Comparison of ENCODE assay signal across 20 cellular contexts in the genomic region with DNA sequence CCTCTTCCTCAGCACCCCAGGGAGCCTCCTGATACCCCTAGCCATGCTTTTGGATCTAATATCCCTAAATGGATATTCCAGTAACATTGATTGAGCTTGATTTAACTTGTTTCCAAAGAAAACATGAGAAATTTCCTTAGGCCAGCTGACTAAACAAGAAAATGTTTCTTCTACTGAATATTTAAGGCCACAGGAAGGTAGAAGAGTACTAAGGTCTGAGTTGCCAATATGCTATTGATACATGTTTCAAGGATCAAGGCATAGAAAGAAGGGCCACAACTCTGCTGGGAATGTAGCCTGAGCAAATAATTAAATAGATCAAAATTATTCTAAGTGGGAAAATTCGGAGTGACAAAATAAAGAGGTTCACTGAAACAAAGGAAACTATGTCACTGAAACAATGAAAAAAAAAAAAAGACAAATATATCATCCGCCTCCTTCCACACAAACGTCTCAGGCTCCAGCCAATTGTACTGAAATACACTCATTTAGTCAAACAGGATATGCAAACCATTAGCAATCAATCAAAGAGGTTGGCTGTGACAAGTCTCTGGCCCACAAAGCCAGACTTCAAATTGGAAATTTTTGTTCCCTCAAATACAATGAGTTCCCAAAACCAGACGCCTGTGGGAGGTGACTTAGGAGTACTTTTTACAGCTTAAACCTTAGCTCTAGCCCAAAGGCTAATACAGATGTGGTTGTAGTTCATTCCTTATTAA.
DNase-seq lines count a peak whose midpoint lies in the region; FAIRE-seq and TF ChIP-seq lines count a peak whose summit lies in the region.
"Had no signal": no experiment of that assay in that cellular context is flagged by ENCODE, and none has a peak within 500 bp of the region (broad histone marks: within the 10 kb centered on the region; RNA-seq: fewer than 3 reads in every experiment).

No MANE protein-coding gene starts in this region.

- H3K36me3 Mint-ChIP-seq in osteocyte (ENCODE audit: unreplicated experiment), result no peaks in the 10 kb centered on the region
- no peaks in the 10 kb centered on the region for H3K36me3 Mint-ChIP-seq in Caco-2 (ENCODE audit: insufficient read depth, unreplicated experiment)
- H3K36me3 Mint-ChIP-seq: IgD-negative memory B cell had no signal

- no peak overlapping the region for H3K4me2 ChIP-seq in endothelial cell of umbilical vein (ENCODE audit: insufficient read depth, low read length)
- H3K4me2 ChIP-seq: PC-9 had no signal

- TF ChIP-seq CTCF in ascending aorta (IDR thresholded peaks at IDR 0.05) (no peak), endothelial cell of umbilical vein (IDR thresholded peaks at IDR 0.05; ENCODE audit: extremely low read depth in 1 of 2, insufficient read depth in 1 of 2, low read depth in 1 of 2, low read length in 2 of 2) (no peak), osteocyte (IDR thresholded peaks at IDR 0.05) (no peak), Caco-2 (IDR thresholded peaks at IDR 0.05; ENCODE audit: insufficient read depth in 1 of 2, low read depth in 1 of 2, low read length in 1 of 2, severe bottlenecking in 1 of 2, unreplicated experiment in 1 of 2) (no peak)

- peak; percentile 2 for DNase-seq in Daoy (ENCODE audit: low read depth)
- DNase-seq in ascending aorta (ENCODE audit: low spot score in 2 of 2), result no peak
- DNase-seq in endothelial cell of umbilical vein (ENCODE audit: low read depth, low spot score), result peak; percentile 72
- no peak for DNase-seq in osteocyte (ENCODE audit: extremely low spot score, unreplicated experiment)
- DNase-seq in Caco-2, result no peak
- no peak for DNase-seq in HT-29 (ENCODE audit: low spot score)
- DNase-seq in NCI-H2029 (lab: John Stamatoyannopoulos, UW), result no peak
- DNase-seq in NK-92 (lab: John Stamatoyannopoulos, UW; ENCODE audit: unreplicated experiment), result no peak
- DNase-seq: COR-L47, H9, Kasumi-1, NCI-H1105 treated with DMSO at 0.1 percent for 48 hours, NCI-H187, NCI-H69, PC-9 had no signal

- no peaks in the 10 kb centered on the region for H4K20me1 ChIP-seq in endothelial cell of umbilical vein (replicated peaks; ENCODE audit: control insufficient read depth, extremely low read depth, insufficient read depth, low read length)

- FAIRE-seq in endothelial cell of umbilical vein (lab: Jason Lieb, UNC), result no peak
- FAIRE-seq: A204.1, GM19239, HTR-8/SVneo had no signal

- no peaks in the 10 kb centered on the region for H3K9me1 ChIP-seq in endothelial cell of umbilical vein (replicated peaks; ENCODE audit: control insufficient read depth, extremely low read depth, insufficient read depth, low read length)

- peak overlapping the region; percentile 73 for H3K27ac ChIP-seq in ascending aorta
- H3K27ac ChIP-seq in endothelial cell of umbilical vein (ENCODE audit: insufficient read depth, low read depth, low read length), result no peak overlapping the region
- H3K27ac ChIP-seq: C4-2B, PC-9 had no signal

- no peaks in the 10 kb centered on the region for H3K27me3 ChIP-seq in ascending aorta
- peaks cover 2 to 8% of the 10 kb centered on the region in 2 experiments for H3K27me3 ChIP-seq in endothelial cell of umbilical vein (ENCODE audit: control insufficient read depth in 2 of 2, insufficient read depth in 2 of 2, low read length in 2 of 2)
- H3K27me3 ChIP-seq in Caco-2 (replicated peaks; ENCODE audit: control insufficient read depth, insufficient read depth, low read length), result no peaks in the 10 kb centered on the region

- intact Hi-C loops in ascending aorta (cut with DNase I) (no loop called here), endothelial cell of umbilical vein (cut with micrococcal nuclease) (loop anchor here (1.0 to 5.0 kb wide), 2 partner anchors 13 to 44 kb away; no protein-coding TSS in a partner anchor), Caco-2 (cut with micrococcal nuclease; ENCODE audit: unreplicated experiment) (no loop called here)

- CTCF ChIA-PET in endothelial cell of umbilical vein (lab: Charles Lee) (interaction anchor here (1.0 to 1.4 kb wide), 3 partner anchors 9 to 313 kb away, joined by 3 read pairs; no protein-coding TSS in a partner anchor), Caco-2 (lab: Charles Lee) (no interaction called here)

- no peak overlapping the region for H2AFZ ChIP-seq in endothelial cell of umbilical vein (ENCODE audit: low read depth, low read length)
- H2AFZ ChIP-seq: PC-9 had no signal

- H3K36me3 ChIP-seq in ascending aorta (no peaks in the 10 kb centered on the region), endothelial cell of umbilical vein (ENCODE audit: control insufficient read depth in 2 of 2, extremely low read depth in 1 of 2, insufficient read depth in 2 of 2, low read length in 2 of 2) (no peaks in the 10 kb centered on the region), Caco-2 (ENCODE audit: control insufficient read depth, insufficient read depth, low read length) (no peaks in the 10 kb centered on the region)

- H3K9me3 Mint-ChIP-seq in osteocyte (ENCODE audit: unreplicated experiment), result no peaks in the 10 kb centered on the region
- no peaks in the 10 kb centered on the region for H3K9me3 Mint-ChIP-seq in Caco-2 (ENCODE audit: unreplicated experiment)
- H3K9me3 Mint-ChIP-seq: H9, IgD-negative memory B cell had no signal

- dilution Hi-C loops in endothelial cell of umbilical vein (cut with MboI; ENCODE audit: extremely low pct_ligation_motif_present, low sequenced_read_pairs), result no loop called here

- H3K4me3 ChIP-seq in ascending aorta (no peak overlapping the region), endothelial cell of umbilical vein (replicated peaks in 1 of 3; ENCODE audit: insufficient read depth in 1 of 3, low read depth in 1 of 3, low read length in 3 of 3) (no peak overlapping the region), Caco-2 (ENCODE audit: low read depth, low read length) (no peak overlapping the region)
- H3K4me3 ChIP-seq: PC-9 had no signal

- POLR2A ChIA-PET in endothelial cell of umbilical vein (lab: Charles Lee) (no interaction called here), Caco-2 (lab: Charles Lee) (no interaction called here)

- H3K9ac ChIP-seq in endothelial cell of umbilical vein (replicated peaks; ENCODE audit: extremely low read depth, insufficient read depth, low read length), result no peak overlapping the region

- H3K4me3 Mint-ChIP-seq in osteocyte (ENCODE audit: unreplicated experiment) (no peak overlapping the region), Caco-2 (ENCODE audit: unreplicated experiment) (no peak overlapping the region)
- H3K4me3 Mint-ChIP-seq: H9, IgD-negative memory B cell had no signal

- H3K79me2 ChIP-seq in endothelial cell of umbilical vein (ENCODE audit: control insufficient read depth, insufficient read depth, low read length), result no peaks in the 10 kb centered on the region

- no peak for TF ChIP-seq POLR2A in endothelial cell of umbilical vein (IDR thresholded peaks at IDR 0.05; ENCODE audit: low read depth, low read length)

- H3K27me3 Mint-ChIP-seq in osteocyte (ENCODE audit: unreplicated experiment) (peaks cover 22% of the 10 kb centered on the region), Caco-2 (ENCODE audit: insufficient read depth, unreplicated experiment) (no peaks in the 10 kb centered on the region)
- H3K27me3 Mint-ChIP-seq: IgD-negative memory B cell had no signal

- peaks cover 12% of the 10 kb centered on the region for H3K4me1 Mint-ChIP-seq in osteocyte (ENCODE audit: unreplicated experiment)
- H3K4me1 Mint-ChIP-seq in Caco-2 (ENCODE audit: low read depth, unreplicated experiment), result no peaks in the 10 kb centered on the region
- H3K4me1 Mint-ChIP-seq: IgD-negative memory B cell had no signal

- peak overlapping the region; percentile 23 for H3K27ac Mint-ChIP-seq in osteocyte (ENCODE audit: unreplicated experiment)
- no peak overlapping the region for H3K27ac Mint-ChIP-seq in Caco-2 (ENCODE audit: unreplicated experiment)
- H3K27ac Mint-ChIP-seq: H9, IgD-negative memory B cell had no signal

- H3K4me1 ChIP-seq in ascending aorta (peaks cover 0 to 19% of the 10 kb centered on the region in 2 donors), endothelial cell of umbilical vein (ENCODE audit: control insufficient read depth, extremely low read depth, insufficient read depth, low read length) (peaks cover 3% of the 10 kb centered on the region), Caco-2 (no peaks in the 10 kb centered on the region)

- H3K9me3 ChIP-seq in ascending aorta, result no peaks in the 10 kb centered on the region
- no peaks in the 10 kb centered on the region for H3K9me3 ChIP-seq in endothelial cell of umbilical vein (replicated peaks; ENCODE audit: control insufficient read depth, insufficient read depth, low read length)
- peaks cover 3% of the 10 kb centered on the region; the same call in 1 of the 2 replicates for H3K9me3 ChIP-seq in Caco-2

- no TSS peak for BruUV-seq in endothelial cell of umbilical vein (replicated peaks; lab: Mats Ljungman, UMichigan)
- no TSS peak for BruUV-seq in Caco-2 (replicated peaks; lab: Mats Ljungman, UMichigan)

TF ChIP-seq in endothelial cell of umbilical vein, 7 proteins besides CTCF, POLR2A, EP300 and RAD21:
- no peak for TF ChIP-seq JUN (IDR thresholded peaks at IDR 0.05; ENCODE audit: borderline replicate concordance, insufficient read depth, insufficient read length, low read depth)
- TF ChIP-seq MYC (IDR thresholded peaks at IDR 0.05; ENCODE audit: low read depth, low read length), result no peak
- no peak for TF ChIP-seq FOS (IDR thresholded peaks at IDR 0.05; ENCODE audit: borderline replicate concordance, insufficient read depth, low read length)
- TF ChIP-seq POLR2AphosphoS5 (IDR thresholded peaks at IDR 0.05; ENCODE audit: insufficient read depth, low read depth, low read length), result no peak
- TF ChIP-seq EZH2 (IDR thresholded peaks at IDR 0.05; ENCODE audit: borderline replicate concordance, low read depth, low read length, severe bottlenecking), result no peak
- TF ChIP-seq GATA2 (IDR thresholded peaks at IDR 0.05; ENCODE audit: insufficient read depth, insufficient read length, low read depth, low read length), result no peak
- TF ChIP-seq, protein P1, sequence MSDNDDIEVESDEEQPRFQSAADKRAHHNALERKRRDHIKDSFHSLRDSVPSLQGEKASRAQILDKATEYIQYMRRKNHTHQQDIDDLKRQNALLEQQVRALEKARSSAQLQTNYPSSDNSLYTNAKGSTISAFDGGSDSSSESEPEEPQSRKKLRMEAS (IDR thresholded peaks at IDR 0.05; ENCODE audit: insufficient read depth, insufficient read length), result no peak
TF ChIP-seq in endothelial cell of umbilical vein: peak in this region for 0.

Comparison
In these comparisons a context has a peak if more than half of its experiments do, and no peak if none do; other contexts are left out.
1. DNase-seq: peak in Daoy (single experiment) and endothelial cell of umbilical vein (single experiment); none in ascending aorta (0 of 2), osteocyte (single experiment), Caco-2 (0 of 2), HT-29 (single experiment), NCI-H2029 (single experiment) and NK-92 (single experiment).